In the genomic region with DNA sequence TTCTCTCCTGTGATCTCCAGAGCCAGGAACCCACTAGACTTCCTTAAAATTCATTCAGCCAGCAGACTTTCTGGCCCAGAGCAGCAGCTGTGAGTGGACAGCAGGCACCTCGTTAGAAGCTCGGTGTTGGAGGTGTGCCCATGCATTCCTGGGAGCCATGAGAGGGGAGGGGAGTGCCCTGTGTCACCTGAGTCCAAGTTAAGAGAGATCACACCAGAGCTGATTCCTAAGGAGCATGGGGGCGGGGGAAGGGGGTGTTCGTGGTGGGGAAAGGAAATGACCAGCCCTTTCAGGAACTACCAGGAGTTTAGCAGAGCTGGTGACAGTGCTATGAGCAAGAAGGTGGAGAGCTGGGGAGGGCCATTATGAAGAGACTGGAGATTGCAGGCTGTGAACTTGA, we compare ENCODE assay signal across 16 cellular contexts. TPM values are rescaled to one million over a fixed set of nuclear protein-coding genes. Genes with fewer than 3 reads are reported as not detected.
A peak's percentile ranks its signal among the peaks of the same experiment; 100 is the strongest.
DNase-seq lines count a peak whose midpoint lies in the region; TF ChIP-seq lines count a peak whose summit lies in the region.
"Had no signal": no experiment of that assay in that cellular context is flagged by ENCODE, and none has a peak within 500 bp of the region (broad histone marks: within the 10 kb centered on the region; RNA-seq: fewer than 3 reads in every experiment).

No MANE protein-coding gene starts in this region.

- POLR2A ChIA-PET in AG04450 (lab: Yijun Ruan, JAX): interaction anchor here (0.6 to 0.8 kb wide), 2 partner anchors 217 to 1032 kb away, joined by 3 read pairs; no protein-coding TSS in a partner anchor

- no peak overlapping the region for H2BK120ac ChIP-seq in H9 (ENCODE audit: low read depth, low read length, poor library complexity, severe bottlenecking)

- H2BK5ac ChIP-seq in H9 (ENCODE audit: insufficient read length, low read length): no peak overlapping the region

- CTCF ChIA-PET in AG04450 (lab: Charles Lee): interaction anchor here (0.6 kb wide), 1 partner anchor 11 kb away, joined by 5 read pairs; no protein-coding TSS in a partner anchor

- no CpG with 5 or more reads among the region's 4 CpGs for WGBS in H9 (ENCODE audit: extremely low coverage, insufficient read length, low lambda C conversion rate)

- no peaks in the 10 kb centered on the region for H3K23me2 ChIP-seq in H9 (ENCODE audit: insufficient read length, low read depth, low read length, poor library complexity, severe bottlenecking)

- H2BK15ac ChIP-seq in H9 (ENCODE audit: low read depth, low read length): no peak overlapping the region

- H3K9me3 ChIP-seq in AG04450 (ENCODE audit: control insufficient read depth, insufficient read depth, low read length) (no peaks in the 10 kb centered on the region), H9 (ENCODE audit: control insufficient read depth, low read depth, low read length) (no peaks in the 10 kb centered on the region)
- H3K9me3 ChIP-seq: esophagus squamous epithelium had no signal

- H3K9ac ChIP-seq in H9 (ENCODE audit: extremely low read depth, insufficient read length, low read length): no peak overlapping the region

- H2BK12ac ChIP-seq in H9 (ENCODE audit: insufficient read length, low read depth, low read length): no peak overlapping the region

- H3K9me3 Mint-ChIP-seq in H9: no peaks in the 10 kb centered on the region
- H3K9me3 Mint-ChIP-seq: brain had no signal

- H3K27ac ChIP-seq in AG04450 (ENCODE audit: low read depth, low read length) (peak overlapping the region; percentile 50), H9 (ENCODE audit: insufficient read length, low read depth, low read length) (no peak overlapping the region)
- H3K27ac ChIP-seq: esophagus squamous epithelium had no signal

- H3K56ac ChIP-seq in H9 (ENCODE audit: insufficient read length, low read depth, low read length): no peak overlapping the region

- H3K4me1 Mint-ChIP-seq in H9: peaks cover 15 to 21% of the 10 kb centered on the region in 2 experiments

- H3K36me3 Mint-ChIP-seq in H9 (ENCODE audit: insufficient read depth in 1 of 3, low read depth in 3 of 3): no peaks in the 10 kb centered on the region

- no peak overlapping the region for H2AK5ac ChIP-seq in H9 (ENCODE audit: insufficient read length, low read length)

- no peak overlapping the region for H3K14ac ChIP-seq in H9 (ENCODE audit: insufficient read depth, low read length)

- H3K27ac Mint-ChIP-seq in H9: peak overlapping the region in 2 of 3 experiments; percentile 67 to 79; a peak in 3 of 7 replicates

- no peaks in the 10 kb centered on the region for H3K79me1 ChIP-seq in H9 (ENCODE audit: insufficient read depth, low read depth, low read length, poor library complexity, severe bottlenecking)

- no peaks in the 10 kb centered on the region for H3K27me3 ChIP-seq in AG04450 (ENCODE audit: control insufficient read depth, insufficient read depth, low read length)
- H3K27me3 ChIP-seq in H9 (ENCODE audit: insufficient read depth, low read length): no peaks in the 10 kb centered on the region
- H3K27me3 ChIP-seq: esophagus squamous epithelium had no signal

- H3K4me3 Mint-ChIP-seq in H9: no peak overlapping the region
- H3K4me3 Mint-ChIP-seq: brain had no signal

- no peaks in the 10 kb centered on the region for H3K27me3 Mint-ChIP-seq in H9 (ENCODE audit: low read depth)
- H3K27me3 Mint-ChIP-seq: brain had no signal

- no peaks in the 10 kb centered on the region for H4K20me1 ChIP-seq in H9 (ENCODE audit: control insufficient read depth, insufficient read depth, insufficient read length)

- peak; percentile 16 for DNase-seq in AG04450 (ENCODE audit: low read depth, low spot score)
- peak; percentile 66 for DNase-seq in H9
- DNase-seq in choroid plexus epithelial cell (ENCODE audit: low read depth): peak; percentile 14
- peak; percentile 52 for DNase-seq in left kidney (ENCODE audit: low read depth, low spot score)
- DNase-seq in NCI-H128 (lab: John Stamatoyannopoulos, UW; ENCODE audit: unreplicated experiment): no peak
- no peak for DNase-seq in NCI-H146 (lab: John Stamatoyannopoulos, UW)
- no peak for DNase-seq in GDM1 (lab: John Stamatoyannopoulos, UW)
- no peak for DNase-seq in DMS53 treated with DMSO at 0.1 percent for 48 hours (lab: John Stamatoyannopoulos, UW; ENCODE audit: unreplicated experiment)
- DNase-seq: esophagus squamous epithelium, Karpas-422, posterior cingulate gyrus, SIG-M5, substantia nigra had no signal

- TF ChIP-seq CTCF in AG04450 (IDR thresholded peaks at IDR 0.05; ENCODE audit: low read depth, low read length) (no peak), H9 (conservative IDR thresholded peaks at IDR 0.05) (no peak), choroid plexus epithelial cell (conservative IDR thresholded peaks at IDR 0.05; ENCODE audit: low read depth, low read length) (no peak)

- no peak overlapping the region for H4K91ac ChIP-seq in H9 (ENCODE audit: insufficient read length, low read depth, low read length)

- no peak overlapping the region for H3T11ph ChIP-seq in H9 (ENCODE audit: low read length)

- no peak overlapping the region for H3K4ac ChIP-seq in H9 (ENCODE audit: low read depth, low read length)

- no peak overlapping the region for H4K8ac ChIP-seq in H9 (replicated peaks; ENCODE audit: insufficient read length, low read depth, low read length)

- H3K79me2 ChIP-seq in H9 (ENCODE audit: insufficient read depth, low read length): no peaks in the 10 kb centered on the region

- H2BK20ac ChIP-seq in H9 (ENCODE audit: low read depth, low read length, poor library complexity, severe bottlenecking): no peak overlapping the region

- peaks cover 3% of the 10 kb centered on the region for H3K4me1 ChIP-seq in H9 (ENCODE audit: insufficient read depth, low read length)
- H3K4me1 ChIP-seq: esophagus squamous epithelium had no signal

- H3K4me3 ChIP-seq in AG04450 (ENCODE audit: low read depth, low read length) (no peak overlapping the region), choroid plexus epithelial cell (ENCODE audit: low read depth, low read length) (no peak overlapping the region)
- H3K4me3 ChIP-seq: esophagus squamous epithelium had no signal

- no peak overlapping the region for H3K23ac ChIP-seq in H9 (ENCODE audit: insufficient read length, low read depth, low read length)

- H2AFZ ChIP-seq in H9 (ENCODE audit: low read length): no peak overlapping the region

- no peak overlapping the region for H3K18ac ChIP-seq in H9 (ENCODE audit: insufficient read length, low read depth, low read length)

- no peak overlapping the region for H4K5ac ChIP-seq in H9 (ENCODE audit: insufficient read length, low read depth, low read length)

- H3K4me2 ChIP-seq in H9 (ENCODE audit: insufficient read depth, insufficient read length, low read length): no peak overlapping the region

RNA-seq across cellular contexts. Expression of gene GFRA4, which starts 46.9 kb away (rescaled TPM):
- polyA plus RNA-seq in AG04450 (2011; rRNA removed): not detected in 2 replicates
- not detected in 2 replicates for polyA minus RNA-seq in AG04450 (2011; rRNA and poly(A)+ RNA removed)
- total RNA-seq in H9 (2021): not detected in 2 replicates
- total RNA-seq: esophagus squamous epithelium, liver, NCI-H460 had no signal
- polyA plus RNA-seq: liver had no signal

Comparison
In these comparisons a context has a peak if more than half of its experiments do, and no peak if none do; other contexts are left out.
1. DNase-seq: peak in AG04450 (single experiment), H9 (single experiment), choroid plexus epithelial cell (single experiment) and left kidney (single experiment); none in NCI-H128 (single experiment), NCI-H146 (single experiment), GDM1 (single experiment) and DMS53 treated with DMSO at 0.1 percent for 48 hours (single experiment).